15 cellular contexts compared by ENCODE assay signal in the genomic region with DNA sequence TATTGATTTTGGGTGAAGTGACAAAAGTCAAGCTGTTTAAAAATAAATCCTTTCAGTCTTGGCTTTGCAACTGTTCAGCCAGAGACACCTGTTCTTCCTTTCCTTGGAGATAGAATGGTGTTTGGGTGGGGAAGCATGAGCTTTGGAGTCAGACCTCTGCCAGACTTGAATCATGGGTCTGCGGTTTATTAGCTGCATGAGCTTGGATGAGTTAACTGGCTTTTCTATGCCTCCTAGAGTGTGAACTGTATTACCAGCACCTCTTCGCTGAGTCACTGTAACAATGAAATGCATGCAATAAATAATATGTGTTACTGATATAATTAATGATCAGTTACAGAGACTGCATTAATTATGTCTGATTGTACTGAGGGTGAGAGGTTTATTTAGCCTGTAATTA. TPM values are rescaled to one million over a fixed set of nuclear protein-coding genes. Genes with fewer than 3 reads are reported as not detected.
DNase-seq lines count a peak whose midpoint lies in the region; ATAC-seq and TF ChIP-seq lines count a peak whose summit lies in the region.
"Had no signal": no experiment of that assay in that cellular context is flagged by ENCODE, and none has a peak within 500 bp of the region (broad histone marks: within the 10 kb centered on the region; RNA-seq: fewer than 3 reads in every experiment).

No MANE protein-coding gene starts in this region.

- no peaks in the 10 kb centered on the region for H3K79me2 ChIP-seq in osteoblast (ENCODE audit: insufficient read depth, low read length)

- H3K4me1 ChIP-seq in osteoblast (ENCODE audit: insufficient read depth, low read length) (peaks cover 16% of the 10 kb centered on the region), endodermal cell (ENCODE audit: control insufficient read depth, insufficient read depth, low read length) (peaks cover 21% of the 10 kb centered on the region)

- no peak for TF ChIP-seq CTCF in choroid plexus epithelial cell (conservative IDR thresholded peaks at IDR 0.05; ENCODE audit: low read depth, low read length)
- TF ChIP-seq CTCF in osteoblast (IDR thresholded peaks at IDR 0.05; ENCODE audit: extremely low read depth, low read depth, low read length) = no peak
- TF ChIP-seq CTCF in endodermal cell (conservative IDR thresholded peaks at IDR 0.05) = no peak

- H3K9ac ChIP-seq in endodermal cell (ENCODE audit: extremely low read depth, low read length, poor library complexity, severe bottlenecking) = no peak overlapping the region
- H3K9ac ChIP-seq: BLaER1 treated with 17β-estradiol and CSF1 and Interleukin-3, amounts not matched to agents 10 nM and 100 nM had no signal

- H3K36me3 ChIP-seq in osteoblast (ENCODE audit: insufficient read depth, low read length) (no peaks in the 10 kb centered on the region), endodermal cell (ENCODE audit: control insufficient read depth, insufficient read depth, low read length) (no peaks in the 10 kb centered on the region)
- H3K36me3 ChIP-seq: BLaER1 treated with 17β-estradiol and CSF1 and Interleukin-3, amounts not matched to agents 10 nM and 100 nM; ovary had no signal

- H3K4me3 ChIP-seq in choroid plexus epithelial cell (ENCODE audit: low read depth, low read length) = no peak overlapping the region
- H3K4me3 ChIP-seq in osteoblast (ENCODE audit: insufficient read depth, low read length) = no peak overlapping the region
- H3K4me3 ChIP-seq in endodermal cell (ENCODE audit: low read length) = no peak overlapping the region
- H3K4me3 ChIP-seq: BLaER1 treated with 17β-estradiol and CSF1 and Interleukin-3, amounts not matched to agents 10 nM and 100 nM; coronary artery; ovary had no signal

- H4K20me1 ChIP-seq in osteoblast (ENCODE audit: insufficient read depth, low read length) = no peaks in the 10 kb centered on the region
- H4K20me1 ChIP-seq: BLaER1 treated with 17β-estradiol and CSF1 and Interleukin-3, amounts not matched to agents 10 nM and 100 nM had no signal

- H3K4me2 ChIP-seq in osteoblast (ENCODE audit: insufficient read depth, low read length) = peak overlapping the region; percentile 58
- H3K4me2 ChIP-seq: BLaER1 treated with 17β-estradiol and CSF1 and Interleukin-3, amounts not matched to agents 10 nM and 100 nM had no signal

- no peak for ATAC-seq in HG03457 (IDR thresholded peaks at IDR 0.05; ENCODE audit: unreplicated experiment)

- H3K36me3 Mint-ChIP-seq in endodermal cell (ENCODE audit: low read depth) = no peaks in the 10 kb centered on the region
- H3K36me3 Mint-ChIP-seq: activated naive CD8-positive, alpha-beta T cell treated with anti-CD3 and anti-CD28 coated beads for 36 hours; mesothelial cell of epicardium had no signal

- no peak overlapping the region for H2AFZ ChIP-seq in osteoblast (ENCODE audit: low read length)

- no peak overlapping the region for H3K27ac Mint-ChIP-seq in endodermal cell
- H3K27ac Mint-ChIP-seq: activated naive CD8-positive, alpha-beta T cell treated with anti-CD3 and anti-CD28 coated beads for 36 hours; mesothelial cell of epicardium had no signal

- peaks cover 17% of the 10 kb centered on the region for H3K4me1 Mint-ChIP-seq in endodermal cell
- H3K4me1 Mint-ChIP-seq: activated naive CD8-positive, alpha-beta T cell treated with anti-CD3 and anti-CD28 coated beads for 36 hours had no signal

- DNase-seq in Caki2 (ENCODE audit: low read depth) (peak; percentile 85), NCI-H460 (ENCODE audit: extremely low read depth, low read depth) (peak; percentile 65), choroid plexus epithelial cell (ENCODE audit: low read depth) (peak; percentile 76), osteoblast (ENCODE audit: insufficient read length, low spot score, missing footprints) (peak; percentile 93), NCI-H82 treated with DMSO at 0.1 percent for 48 hours (lab: John Stamatoyannopoulos, UW; ENCODE audit: unreplicated experiment) (no peak), endodermal cell (no peak)
- DNase-seq in stimulated activated CD4-positive, alpha-beta T cell treated with anti-CD3 and anti-CD28 coated beads, Interleukin-4, amount 100 ng/mL, for 1 hour = no peak
- DNase-seq: activated CD8-positive, alpha-beta memory T cell treated with anti-CD3 and anti-CD28 coated beads, Interleukin-2, amount 50 U/mL, for 48 hours; activated naive CD8-positive, alpha-beta T cell treated with anti-CD3 and anti-CD28 coated beads for 36 hours; ovary had no signal

- H3K27me3 ChIP-seq in osteoblast (ENCODE audit: insufficient read depth, low read length) = peaks cover 22% of the 10 kb centered on the region
- H3K27me3 ChIP-seq in endodermal cell (ENCODE audit: control insufficient read depth, insufficient read depth, low read length, poor library complexity, severe bottlenecking) = no peaks in the 10 kb centered on the region
- H3K27me3 ChIP-seq: BLaER1 treated with 17β-estradiol and CSF1 and Interleukin-3, amounts not matched to agents 10 nM and 100 nM; ovary had no signal

- in situ Hi-C loops in Caki2 (cut with HindIII; ENCODE audit: low pct_unique_long_range_greater_than_20kb, low sequenced_read_pairs) = no loop called here

- H3K27ac ChIP-seq in osteoblast (ENCODE audit: low read depth, low read length) (peak overlapping the region; percentile 40), endodermal cell (ENCODE audit: low read depth, low read length) (no peak overlapping the region)
- H3K27ac ChIP-seq: BLaER1 treated with 17β-estradiol and CSF1 and Interleukin-3, amounts not matched to agents 10 nM and 100 nM; coronary artery; ovary had no signal

- H3K27me3 Mint-ChIP-seq in endodermal cell (ENCODE audit: insufficient read depth) = peaks cover 2% of the 10 kb centered on the region

- 90 to 100% methylated on average over 1 to 2 of the region's 2 CpGs for WGBS in endodermal cell (ENCODE audit: insufficient coverage in 1 of 2, insufficient read length in 1 of 2), 2 experiments

- no peaks in the 10 kb centered on the region for H3K9me3 ChIP-seq in osteoblast (ENCODE audit: low read depth, low read length)
- peaks cover 13% of the 10 kb centered on the region for H3K9me3 ChIP-seq in endodermal cell (ENCODE audit: control insufficient read depth, low read length)
- H3K9me3 ChIP-seq: ovary had no signal

- no peak overlapping the region for H3K4me3 Mint-ChIP-seq in endodermal cell
- H3K4me3 Mint-ChIP-seq: activated naive CD8-positive, alpha-beta T cell treated with anti-CD3 and anti-CD28 coated beads for 36 hours; mesothelial cell of epicardium had no signal

- H3K9me3 Mint-ChIP-seq in endodermal cell = peaks cover 9% of the 10 kb centered on the region
- H3K9me3 Mint-ChIP-seq: activated naive CD8-positive, alpha-beta T cell treated with anti-CD3 and anti-CD28 coated beads for 36 hours; mesothelial cell of epicardium had no signal

RNA-seq across cellular contexts. Expression of a gene that starts 13.5 kb away (rescaled TPM):
- total RNA-seq in Caki2 (2014; rRNA removed; shearing (Covaris generic); ENCODE audit: low replicate concordance) = 101 and 122 TPM in 2 replicates
- total RNA-seq in NCI-H460 (2014; rRNA removed; shearing (Covaris generic)) = 0.64 and 0.72 TPM in 2 replicates
- 2.1 and 3.5 TPM in 2 replicates for polyA plus RNA-seq in NCI-H460 (2014; cell fraction: nucleus; rRNA removed)
- total RNA-seq in osteoblast = 0.88 and 1.4 TPM in 2 replicates
- not detected for total RNA-seq in endodermal cell
- 0.43 TPM for polyA plus RNA-seq in endodermal cell (2013, experiment 1 of 2)
- not detected for polyA plus RNA-seq in endodermal cell (2013, experiment 2 of 2)
- total RNA-seq: activated naive CD8-positive, alpha-beta T cell treated with anti-CD3 and anti-CD28 coated beads for 36 hours; urinary bladder had no signal

Comparison
In these comparisons a context has a peak if more than half of its experiments do, and no peak if none do; other contexts are left out.
1. DNase-seq: peak in Caki2 (single experiment), NCI-H460 (single experiment), choroid plexus epithelial cell (single experiment) and osteoblast (single experiment); none in NCI-H82 treated with DMSO at 0.1 percent for 48 hours (single experiment), stimulated activated CD4-positive, alpha-beta T cell treated with anti-CD3 and anti-CD28 coated beads, Interleukin-4, amount 100 ng/mL, for 1 hour (single experiment) and endodermal cell (single experiment).
2. RNA of a gene that starts 13.5 kb away (total RNA-seq): 101 to 122 TPM in Caki2; 0.88 to 1.4 TPM in osteoblast, 0.64 to 0.72 TPM in NCI-H460 and not detected in endodermal cell; every median in the first group is over 10 times any median in the second.